Comparison of ENCODE assay signal across 1 cellular context in genomic region chr15:81029416-81030367, GRCh38.
TF ChIP-seq lines count a peak whose summit lies in the region.

No MANE protein-coding gene starts in this region.

TF ChIP-seq in GM23338, 12 proteins besides CTCF, POLR2A, EP300 and RAD21 (continued from another document):
- TF ChIP-seq ZNF462 (CRISPR knock-in tag; IDR thresholded peaks at IDR 0.05) (no peak), JUNB (IDR thresholded peaks at IDR 0.05; ENCODE audit: unreplicated experiment) (no peak), REST (IDR thresholded peaks at IDR 0.05; ENCODE audit: unreplicated experiment) (no peak), ETS1 (IDR thresholded peaks at IDR 0.05) (no peak), NANOG (IDR thresholded peaks at IDR 0.05; ENCODE audit: borderline replicate concordance) (no peak)
